36 cellular contexts compared by ENCODE assay signal in genomic region chr1:37398096-37398495, GRCh38.
"Had no signal": no experiment of that assay in that cellular context is flagged by ENCODE, and none has a peak within 500 bp of the region (broad histone marks: within the 10 kb centered on the region; RNA-seq: fewer than 3 reads in every experiment).

No MANE protein-coding gene starts in this region.

- H3K4me1 ChIP-seq: adrenal gland, ascending aorta, body of pancreas, breast epithelium had no signal

- H3K4me3 ChIP-seq: adrenal gland, ascending aorta, body of pancreas, breast epithelium, cardiac muscle cell had no signal

- H3K9me3 ChIP-seq: adrenal gland, ascending aorta, body of pancreas, breast epithelium had no signal

- H3K4me1 Mint-ChIP-seq: activated naive CD4-positive, alpha-beta T cell treated with anti-CD3 and anti-CD28 coated beads, Interleukin-2, amount 10 ng/mL, durations not matched to agents 7 days and 5 days; activated naive CD4-positive, alpha-beta T cell treated with anti-CD3 and anti-CD28 coated beads, Interleukin-2, amount 50 U/mL, for 24 hours; activated naive CD8-positive, alpha-beta T cell treated with anti-CD3 and anti-CD28 coated beads for 36 hours; activated naive CD8-positive, alpha-beta T cell treated with anti-CD3 and anti-CD28 coated beads, Interleukin-2, amount 10 ng/mL, durations not matched to agents 7 days and 5 days; activated naive CD8-positive, alpha-beta T cell treated with anti-CD3 and anti-CD28 coated beads, Interleukin-2, amount 50 U/mL, for 24 hours; activated T-helper 17 cell treated with anti-CD3 and anti-CD28 coated beads, Interleukin-2, amount 50 U/mL, for 72 hours; central memory CD8-positive, alpha-beta T cell had no signal

- H3K36me3 ChIP-seq: adrenal gland, ascending aorta, brain microvascular endothelial cell, breast epithelium, cardiac muscle cell had no signal

- H3K27ac Mint-ChIP-seq: activated naive CD4-positive, alpha-beta T cell treated with anti-CD3 and anti-CD28 coated beads for 36 hours; activated naive CD4-positive, alpha-beta T cell treated with anti-CD3 and anti-CD28 coated beads, Interleukin-2, amount 10 ng/mL, durations not matched to agents 7 days and 5 days; activated naive CD4-positive, alpha-beta T cell treated with anti-CD3 and anti-CD28 coated beads, Interleukin-2, amount 50 U/mL, for 24 hours; activated naive CD4-positive, alpha-beta T cell treated with anti-CD3 and anti-CD28 coated beads, Interleukin-2, amount 50 U/mL, for 72 hours; activated naive CD8-positive, alpha-beta T cell; activated naive CD8-positive, alpha-beta T cell treated with anti-CD3 and anti-CD28 coated beads for 36 hours; activated naive CD8-positive, alpha-beta T cell treated with anti-CD3 and anti-CD28 coated beads, Interleukin-2, amount 10 ng/mL, durations not matched to agents 7 days and 5 days; activated naive CD8-positive, alpha-beta T cell treated with anti-CD3 and anti-CD28 coated beads, Interleukin-2, amount 50 U/mL, for 24 hours; activated T-cell treated with anti-CD3 and anti-CD28 coated beads, Interleukin-2, amount 50 U/mL, for 24 hours; activated T-helper 17 cell treated with anti-CD3 and anti-CD28 coated beads, Interleukin-2, amount 50 U/mL, for 72 hours; activated T-helper 2 cell treated with anti-CD3 and anti-CD28 coated beads, Interferon-gamma antibody, Interleukin-2, Interleukin-4, amounts not matched to agents 10 μg/mL and 5 μg/mL and 100 μg/mL, durations not matched to agents 14 hours and 24 hours and 36 hours had no signal

- ATAC-seq: activated naive CD4-positive, alpha-beta T cell treated with anti-CD3 and anti-CD28 coated beads, Interleukin-2, amount 50 U/mL, for 72 hours; activated naive CD8-positive, alpha-beta T cell treated with anti-CD3 and anti-CD28 coated beads, Interleukin-2, amount 50 U/mL, for 24 hours; activated T-cell treated with anti-CD3 and anti-CD28 coated beads, Interleukin-2, amount 50 U/mL, for 4 hours; activated T-helper 17 cell treated with anti-CD3 and anti-CD28 coated beads, Interleukin-2, amount 50 U/mL, for 72 hours; body of pancreas had no signal

- H3K4me3 Mint-ChIP-seq: activated naive CD4-positive, alpha-beta T cell treated with anti-CD3 and anti-CD28 coated beads for 36 hours; activated naive CD4-positive, alpha-beta T cell treated with anti-CD3 and anti-CD28 coated beads, Interleukin-2, amount 10 ng/mL, durations not matched to agents 7 days and 5 days; activated naive CD4-positive, alpha-beta T cell treated with anti-CD3 and anti-CD28 coated beads, Interleukin-2, amount 50 U/mL, for 24 hours; activated naive CD8-positive, alpha-beta T cell; activated naive CD8-positive, alpha-beta T cell treated with anti-CD3 and anti-CD28 coated beads for 36 hours; activated naive CD8-positive, alpha-beta T cell treated with anti-CD3 and anti-CD28 coated beads, Interleukin-2, amount 10 ng/mL, durations not matched to agents 7 days and 5 days; activated naive CD8-positive, alpha-beta T cell treated with anti-CD3 and anti-CD28 coated beads, Interleukin-2, amount 50 U/mL, for 24 hours; activated T-cell treated with anti-CD3 and anti-CD28 coated beads, Interleukin-2, amount 50 U/mL, for 24 hours; activated T-cell treated with anti-CD3 and anti-CD28 coated beads, Interleukin-2, amount 50 U/mL, for 4 hours; activated T-helper 17 cell treated with anti-CD3 and anti-CD28 coated beads, Interleukin-2, amount 50 U/mL, for 72 hours; brain; central memory CD8-positive, alpha-beta T cell had no signal

- H3K9me3 Mint-ChIP-seq: activated naive CD4-positive, alpha-beta T cell treated with anti-CD3 and anti-CD28 coated beads for 36 hours; activated naive CD4-positive, alpha-beta T cell treated with anti-CD3 and anti-CD28 coated beads, Interleukin-2, amount 10 ng/mL, durations not matched to agents 7 days and 5 days; activated naive CD4-positive, alpha-beta T cell treated with anti-CD3 and anti-CD28 coated beads, Interleukin-2, amount 50 U/mL, for 24 hours; activated naive CD4-positive, alpha-beta T cell treated with anti-CD3 and anti-CD28 coated beads, Interleukin-2, amount 50 U/mL, for 72 hours; activated naive CD8-positive, alpha-beta T cell treated with anti-CD3 and anti-CD28 coated beads for 36 hours; activated naive CD8-positive, alpha-beta T cell treated with anti-CD3 and anti-CD28 coated beads, Interleukin-2, amount 10 ng/mL, durations not matched to agents 7 days and 5 days; activated naive CD8-positive, alpha-beta T cell treated with anti-CD3 and anti-CD28 coated beads, Interleukin-2, amount 50 U/mL, for 24 hours; activated T-cell treated with anti-CD3 and anti-CD28 coated beads, Interleukin-2, amount 50 U/mL, for 24 hours; activated T-cell treated with anti-CD3 and anti-CD28 coated beads, Interleukin-2, amount 50 U/mL, for 4 hours; activated T-helper 17 cell treated with anti-CD3 and anti-CD28 coated beads, Interleukin-2, amount 50 U/mL, for 72 hours; activated T-helper 2 cell treated with anti-CD3 and anti-CD28 coated beads, Interferon-gamma antibody, Interleukin-2, Interleukin-4, amounts not matched to agents 10 μg/mL and 5 μg/mL and 100 μg/mL, durations not matched to agents 14 hours and 24 hours and 36 hours; central memory CD8-positive, alpha-beta T cell had no signal

- DNase-seq: activated effector memory CD4-positive, alpha-beta T cell treated with anti-CD3 and anti-CD28 coated beads, Interleukin-2, amount 50 U/mL, for 16 hours; activated effector memory CD4-positive, alpha-beta T cell treated with Interleukin-2 at 50 U/mL for 16 hours; activated gamma-delta T cell; activated gamma-delta T cell treated with Interleukin-2 at 50 U/mL for 16 hours; activated naive CD4-positive, alpha-beta T cell; activated naive CD4-positive, alpha-beta T cell treated with anti-CD3 and anti-CD28 coated beads for 36 hours; activated naive CD4-positive, alpha-beta T cell treated with anti-CD3 and anti-CD28 coated beads, Interleukin-2, amount 10 ng/mL, durations not matched to agents 7 days and 5 days; activated naive CD4-positive, alpha-beta T cell treated with anti-CD3 and anti-CD28 coated beads, Interleukin-2, amount 50 U/mL, for 16 hours; activated naive CD4-positive, alpha-beta T cell treated with Interleukin-2 at 50 U/mL for 16 hours; activated naive CD8-positive, alpha-beta T cell treated with anti-CD3 and anti-CD28 coated beads for 36 hours; activated naive CD8-positive, alpha-beta T cell treated with anti-CD3 and anti-CD28 coated beads, Interleukin-2, amount 10 ng/mL, durations not matched to agents 7 days and 5 days; activated naive CD8-positive, alpha-beta T cell treated with anti-CD3 and anti-CD28 coated beads, Interleukin-2, amount 50 U/mL, for 24 hours; activated T-cell treated with anti-CD3 and anti-CD28 coated beads, Interleukin-2, amount 50 U/mL, for 1 hour; activated T-cell treated with anti-CD3 and anti-CD28 coated beads, Interleukin-2, amount 50 U/mL, for 24 hours; activated T-cell treated with anti-CD3 and anti-CD28 coated beads, Interleukin-2, amount 50 U/mL, for 4 hours; activated T-cell treated with anti-CD3 and anti-CD28 coated beads, Interleukin-2, amount 50 U/mL, for 48 hours; adrenal gland; amniotic stem cell; amygdala; anterior cingulate cortex; aorta; body of pancreas; brain microvascular endothelial cell; caudate nucleus; central memory CD4-positive, alpha-beta T cell; cerebellar nuclear complex had no signal

- H3K27me3 ChIP-seq: ascending aorta, brain microvascular endothelial cell had no signal

- H3K36me3 Mint-ChIP-seq: activated naive CD4-positive, alpha-beta T cell treated with anti-CD3 and anti-CD28 coated beads, Interleukin-2, amount 10 ng/mL, durations not matched to agents 7 days and 5 days; activated naive CD4-positive, alpha-beta T cell treated with anti-CD3 and anti-CD28 coated beads, Interleukin-2, amount 50 U/mL, for 24 hours; activated naive CD4-positive, alpha-beta T cell treated with anti-CD3 and anti-CD28 coated beads, Interleukin-2, amount 50 U/mL, for 72 hours; activated naive CD8-positive, alpha-beta T cell; activated naive CD8-positive, alpha-beta T cell treated with anti-CD3 and anti-CD28 coated beads for 36 hours; activated naive CD8-positive, alpha-beta T cell treated with anti-CD3 and anti-CD28 coated beads, Interleukin-2, amount 10 ng/mL, durations not matched to agents 7 days and 5 days; brain had no signal

- H3K27ac ChIP-seq: adrenal gland, ascending aorta, body of pancreas, brain microvascular endothelial cell, breast epithelium, cardiac muscle cell had no signal
